ENCODE assay signal across 10 cellular contexts in genomic region chr19:36256853-36257511, GRCh38. TPM values are rescaled to one million over a fixed set of nuclear protein-coding genes. Genes with fewer than 3 reads are reported as not detected.
DNase-seq lines count a peak whose midpoint lies in the region; ATAC-seq, FAIRE-seq and TF ChIP-seq lines count a peak whose summit lies in the region.
"Had no signal": no experiment of that assay in that cellular context is flagged by ENCODE, and none has a peak within 500 bp of the region (broad histone marks: within the 10 kb centered on the region; RNA-seq: fewer than 3 reads in every experiment).

No MANE protein-coding gene starts in this region.

- no TSS peak for BruUV-seq in endothelial cell of umbilical vein (replicated peaks; lab: Mats Ljungman, UMichigan)

- H3K9me3 Mint-ChIP-seq in nephron progenitor cell = peaks cover 61% of the 10 kb centered on the region
- peaks cover 8% of the 10 kb centered on the region for H3K9me3 Mint-ChIP-seq in activated T-helper 17 cell treated with anti-CD3 and anti-CD28 coated beads, Interleukin-2, amount 50 U/mL, for 72 hours

- no peaks in the 10 kb centered on the region for H4K20me1 ChIP-seq in endothelial cell of umbilical vein (replicated peaks; ENCODE audit: control insufficient read depth, extremely low read depth, insufficient read depth, low read length)

- no peak for FAIRE-seq in endothelial cell of umbilical vein (lab: Jason Lieb, UNC)

- H3K4me2 ChIP-seq in endothelial cell of umbilical vein (ENCODE audit: insufficient read depth, low read length) = peak overlapping the region; percentile 31

- H3K27ac ChIP-seq in RWPE2 (ENCODE audit: poor library complexity, severe bottlenecking) = no peak overlapping the region
- no peak overlapping the region for H3K27ac ChIP-seq in endothelial cell of umbilical vein (ENCODE audit: insufficient read depth, low read depth, low read length)
- no peak overlapping the region for H3K27ac ChIP-seq in upper lobe of left lung

- intact Hi-C loops in endothelial cell of umbilical vein (cut with micrococcal nuclease) = no loop called here

- H2AFZ ChIP-seq in endothelial cell of umbilical vein (ENCODE audit: low read depth, low read length) = peak overlapping the region; percentile 57

- dilution Hi-C loops in endothelial cell of umbilical vein (cut with MboI; ENCODE audit: extremely low pct_ligation_motif_present, low sequenced_read_pairs) = no loop called here

- H3K4me3 Mint-ChIP-seq in nephron progenitor cell = peak overlapping the region; percentile 89
- no peak overlapping the region for H3K4me3 Mint-ChIP-seq in activated T-helper 17 cell treated with anti-CD3 and anti-CD28 coated beads, Interleukin-2, amount 50 U/mL, for 72 hours

- H3K4me3 ChIP-seq in RWPE2 (ENCODE audit: severe bottlenecking) (peak overlapping the region; percentile 23), endothelial cell of umbilical vein (replicated peaks in 1 of 3; ENCODE audit: insufficient read depth in 1 of 3, low read depth in 1 of 3, low read length in 3 of 3) (peak overlapping the region in 1 of 3 experiments; percentile 46), upper lobe of left lung (peak overlapping the region; percentile 32 to 53 (median 44))

- H3K36me3 Mint-ChIP-seq in nephron progenitor cell (ENCODE audit: low read depth) = peaks cover 45% of the 10 kb centered on the region
- peaks cover 4% of the 10 kb centered on the region for H3K36me3 Mint-ChIP-seq in activated T-helper 17 cell treated with anti-CD3 and anti-CD28 coated beads, Interleukin-2, amount 50 U/mL, for 72 hours (ENCODE audit: low read depth)

- no peak overlapping the region for H3K9ac ChIP-seq in endothelial cell of umbilical vein (replicated peaks; ENCODE audit: extremely low read depth, insufficient read depth, low read length)

- H3K79me2 ChIP-seq in endothelial cell of umbilical vein (ENCODE audit: control insufficient read depth, insufficient read depth, low read length) = no peaks in the 10 kb centered on the region

- H3K27ac Mint-ChIP-seq in nephron progenitor cell = no peak overlapping the region
- H3K27ac Mint-ChIP-seq in activated T-helper 17 cell treated with anti-CD3 and anti-CD28 coated beads, Interleukin-2, amount 50 U/mL, for 72 hours = no peak overlapping the region

- WGBS in upper lobe of left lung, 2 donors = 59 to 94% methylated on average over 13 to 35 of the region's 42 CpGs

- peaks cover 9% of the 10 kb centered on the region for H3K4me1 Mint-ChIP-seq in nephron progenitor cell
- H3K4me1 Mint-ChIP-seq in activated T-helper 17 cell treated with anti-CD3 and anti-CD28 coated beads, Interleukin-2, amount 50 U/mL, for 72 hours = no peaks in the 10 kb centered on the region

- TF ChIP-seq CTCF in RWPE2 (IDR thresholded peaks at IDR 0.05; ENCODE audit: poor library complexity, severe bottlenecking) (no peak), endothelial cell of umbilical vein (IDR thresholded peaks at IDR 0.05; ENCODE audit: extremely low read depth in 1 of 2, insufficient read depth in 1 of 2, low read depth in 1 of 2, low read length in 2 of 2) (no peak), nephron progenitor cell (IDR thresholded peaks at IDR 0.05) (no peak), upper lobe of left lung (IDR thresholded peaks at IDR 0.05) (no peak)

- H3K27me3 Mint-ChIP-seq in nephron progenitor cell (ENCODE audit: low read depth, poor library complexity) = peaks cover 2% of the 10 kb centered on the region
- no peaks in the 10 kb centered on the region for H3K27me3 Mint-ChIP-seq in activated T-helper 17 cell treated with anti-CD3 and anti-CD28 coated beads, Interleukin-2, amount 50 U/mL, for 72 hours

- H3K4me1 ChIP-seq in RWPE2 (ENCODE audit: insufficient read depth, poor library complexity, severe bottlenecking) = no peaks in the 10 kb centered on the region
- no peaks in the 10 kb centered on the region for H3K4me1 ChIP-seq in endothelial cell of umbilical vein (ENCODE audit: control insufficient read depth, extremely low read depth, insufficient read depth, low read length)
- peaks cover 0 to 3% (median 0%) of the 10 kb centered on the region in 4 donors for H3K4me1 ChIP-seq in upper lobe of left lung

- H3K36me3 ChIP-seq in RWPE2 (ENCODE audit: low read depth) (no peaks in the 10 kb centered on the region), endothelial cell of umbilical vein (ENCODE audit: control insufficient read depth in 2 of 2, extremely low read depth in 1 of 2, insufficient read depth in 2 of 2, low read length in 2 of 2) (no peaks in the 10 kb centered on the region), upper lobe of left lung (no peaks in the 10 kb centered on the region)

- H3K9me1 ChIP-seq in endothelial cell of umbilical vein (replicated peaks; ENCODE audit: control insufficient read depth, extremely low read depth, insufficient read depth, low read length) = no peaks in the 10 kb centered on the region

- ATAC-seq in RWPE2 (ENCODE audit: low read depth) (no peak), upper lobe of left lung (ENCODE audit: low FRiP score in 2 of 2) (peak in 1 of 2 donors; percentile 28)
- no peak for ATAC-seq in activated T-helper 17 cell treated with anti-CD3 and anti-CD28 coated beads, Interleukin-2, amount 50 U/mL, for 72 hours (replicated peaks)
- ATAC-seq: PC-3 had no signal

- POLR2A ChIA-PET in endothelial cell of umbilical vein (lab: Charles Lee) = no interaction called here

- H3K9me3 ChIP-seq in RWPE2 (ENCODE audit: severe bottlenecking) (no peaks in the 10 kb centered on the region), endothelial cell of umbilical vein (replicated peaks; ENCODE audit: control insufficient read depth, insufficient read depth, low read length) (no peaks in the 10 kb centered on the region), upper lobe of left lung (peaks cover 0 to 41% (median 17%) of the 10 kb centered on the region in 4 donors)

- TF ChIP-seq EP300 in upper lobe of left lung (IDR thresholded peaks at IDR 0.05) = no peak

- TF ChIP-seq POLR2A in endothelial cell of umbilical vein (IDR thresholded peaks at IDR 0.05; ENCODE audit: low read depth, low read length) (no peak), upper lobe of left lung (IDR thresholded peaks at IDR 0.05) (no peak)

- DNase-seq in RWPE2 (ENCODE audit: low spot score) = no peak
- DNase-seq in endothelial cell of umbilical vein (ENCODE audit: low read depth, low spot score) = no peak
- no peak for DNase-seq in nephron progenitor cell
- peak in 1 of 2 donors; percentile 50 for DNase-seq in upper lobe of left lung
- DNase-seq in NCI-H524 treated with DMSO at 0.1 percent for 48 hours (lab: John Stamatoyannopoulos, UW) = no peak
- no peak for DNase-seq in NCI-H2081 (lab: John Stamatoyannopoulos, UW)
- DNase-seq: activated T-cell treated with anti-CD3 and anti-CD28 coated beads, Interleukin-2, amount 50 U/mL, for 1 hour; DMS79; PC-3 had no signal

- no peaks in the 10 kb centered on the region for H3K27me3 ChIP-seq in RWPE2 (ENCODE audit: insufficient read depth, poor library complexity, severe bottlenecking)
- no peaks in the 10 kb centered on the region for H3K27me3 ChIP-seq in endothelial cell of umbilical vein (ENCODE audit: control insufficient read depth in 2 of 2, insufficient read depth in 2 of 2, low read length in 2 of 2)
- no peaks in the 10 kb centered on the region for H3K27me3 ChIP-seq in upper lobe of left lung

- CTCF ChIA-PET in endothelial cell of umbilical vein (lab: Charles Lee) = no interaction called here

TF ChIP-seq in endothelial cell of umbilical vein, 7 proteins besides CTCF, POLR2A, EP300 and RAD21:
- TF ChIP-seq MYC (IDR thresholded peaks at IDR 0.05; ENCODE audit: low read depth, low read length) (no peak), EZH2 (IDR thresholded peaks at IDR 0.05; ENCODE audit: borderline replicate concordance, low read depth, low read length, severe bottlenecking) (no peak), GATA2 (IDR thresholded peaks at IDR 0.05; ENCODE audit: insufficient read depth, insufficient read length, low read depth, low read length) (no peak), FOS (IDR thresholded peaks at IDR 0.05; ENCODE audit: borderline replicate concordance, insufficient read depth, low read length) (no peak), MAX (IDR thresholded peaks at IDR 0.05; ENCODE audit: insufficient read depth, insufficient read length) (no peak)

RNA-seq across cellular contexts. Expression of gene ZNF146, which starts 42.1 kb away (rescaled TPM):
- total RNA-seq in endothelial cell of umbilical vein = 63.3 and 65.9 TPM in 2 replicates
- polyA plus RNA-seq in endothelial cell of umbilical vein = 9.7 and 17.8 TPM in 2 replicates
- polyA plus RNA-seq in endothelial cell of umbilical vein (2011; cell fraction: cytosol; rRNA removed) = 41.8 and 43.2 TPM in 2 replicates
- polyA plus RNA-seq in endothelial cell of umbilical vein (2011; cell fraction: nucleus; rRNA removed) = 33.1 and 35.4 TPM in 2 replicates
- polyA plus RNA-seq in endothelial cell of umbilical vein (2012) = 73.0 and 89.2 TPM in 2 replicates
- 27.5 and 33.4 TPM in 2 replicates for polyA minus RNA-seq in endothelial cell of umbilical vein
- 27.8 TPM for polyA minus RNA-seq in endothelial cell of umbilical vein (2011; cell fraction: cytosol; rRNA and poly(A)+ RNA removed)
- 26.2 and 32.1 TPM in 2 replicates for polyA minus RNA-seq in endothelial cell of umbilical vein (2011; cell fraction: nucleus; rRNA and poly(A)+ RNA removed)
- total RNA-seq in upper lobe of left lung = 10 to 100 TPM; 25.3 to 68.5 (median 43.2) TPM
- 10 to 100 TPM; 72.8 to 83.8 TPM for total RNA-seq in activated T-helper 17 cell treated with anti-CD3 and anti-CD28 coated beads, Interleukin-2, amount 50 U/mL, for 72 hours

RNA-seq across cellular contexts. Expression of gene ZNF565, which starts 42.5 kb away (rescaled TPM):
- total RNA-seq in endothelial cell of umbilical vein = 3.1 and 3.6 TPM in 2 replicates
- 1.4 and 1.8 TPM in 2 replicates for polyA plus RNA-seq in endothelial cell of umbilical vein
- 1.8 and 2.1 TPM in 2 replicates for polyA plus RNA-seq in endothelial cell of umbilical vein (2011; cell fraction: cytosol; rRNA removed)
- 4.8 and 6.5 TPM in 2 replicates for polyA plus RNA-seq in endothelial cell of umbilical vein (2011; cell fraction: nucleus; rRNA removed)
- polyA plus RNA-seq in endothelial cell of umbilical vein (2012) = 1.8 and 3.7 TPM in 2 replicates
- polyA minus RNA-seq in endothelial cell of umbilical vein = 4.2 and 4.7 TPM in 2 replicates
- polyA minus RNA-seq in endothelial cell of umbilical vein (2011; cell fraction: cytosol; rRNA and poly(A)+ RNA removed) = 2.3 TPM
- polyA minus RNA-seq in endothelial cell of umbilical vein (2011; cell fraction: nucleus; rRNA and poly(A)+ RNA removed) = 4.5 and 5.4 TPM in 2 replicates
- total RNA-seq in upper lobe of left lung = 10 to 100 TPM in 1 of 6 donors, 1 to 10 TPM in 5; 3.5 to 14.7 (median 5.1) TPM
- 1 to 10 TPM; 3.0 to 6.5 TPM for total RNA-seq in activated T-helper 17 cell treated with anti-CD3 and anti-CD28 coated beads, Interleukin-2, amount 50 U/mL, for 72 hours
